Comparison of ENCODE assay signal across 19 cellular contexts in genomic region chr6:160002882-160003281, GRCh38.
"Had no signal": no experiment of that assay in that cellular context is flagged by ENCODE, and none has a peak within 500 bp of the region (broad histone marks: within the 10 kb centered on the region; RNA-seq: fewer than 3 reads in every experiment).

No MANE protein-coding gene starts in this region.

- H3K9me3 ChIP-seq: SJSA1 had no signal

- H3K27ac ChIP-seq: SJSA1, SK-N-MC had no signal

- DNase-seq: KBM-7, MV-4-11, NCI-H1048, NCI-H1105, NCI-H1417 treated with DMSO at 0.1 percent for 48 hours, NCI-H146, NCI-H1694 treated with DMSO at 0.1 percent for 48 hours, NCI-H1930, NCI-H2081, NCI-H2107, NCI-H2227 treated with DMSO at 0.1 percent for 48 hours, NCI-H524, NCI-H526 treated with DMSO at 0.1 percent for 48 hours, NCI-H748 treated with DMSO at 0.1 percent for 48 hours, Right ventricle myocardium superior, RPMI8226, SIG-M5 had no signal

- H3K27me3 ChIP-seq: SJSA1 had no signal

- H3K4me3 ChIP-seq: SJSA1, SK-N-MC had no signal
